10 cellular contexts compared by ENCODE assay signal in the genomic region with DNA sequence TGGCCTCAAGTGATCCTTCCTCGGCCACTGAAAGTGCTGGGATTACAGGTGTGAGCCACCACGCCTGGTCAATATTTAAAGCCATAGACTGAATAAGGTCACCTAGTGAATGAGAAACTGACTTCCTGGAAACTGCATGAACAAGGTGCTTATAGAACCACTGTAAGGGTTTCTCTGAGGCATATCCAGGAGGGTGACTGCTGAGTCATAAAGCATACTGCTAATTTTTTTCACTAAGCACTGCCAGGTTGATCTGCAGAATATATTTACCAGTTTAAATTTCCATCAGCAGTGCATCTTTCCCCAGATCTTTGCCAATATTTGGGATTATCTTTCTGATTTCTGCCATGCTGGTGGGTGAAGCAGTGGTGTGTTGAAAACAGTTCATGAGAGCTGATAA. TPM values are rescaled to one million over a fixed set of nuclear protein-coding genes. Genes with fewer than 3 reads are reported as not detected.
DNase-seq lines count a peak whose midpoint lies in the region; ATAC-seq and TF ChIP-seq lines count a peak whose summit lies in the region.
"Had no signal": no experiment of that assay in that cellular context is flagged by ENCODE, and none has a peak within 500 bp of the region (broad histone marks: within the 10 kb centered on the region; RNA-seq: fewer than 3 reads in every experiment).

No MANE protein-coding gene starts in this region.

- peak overlapping the region; percentile 10 for H3K27ac ChIP-seq in hepatocyte
- H3K27ac ChIP-seq: SJSA1 had no signal

- H3K4me2 ChIP-seq in hepatocyte: no peak overlapping the region

- peaks cover 10% of the 10 kb centered on the region for H3K4me1 ChIP-seq in hepatocyte (ENCODE audit: insufficient read depth)

- no peaks in the 10 kb centered on the region for H3K79me2 ChIP-seq in hepatocyte

- TF ChIP-seq CTCF in hepatocyte (IDR thresholded peaks at IDR 0.05; ENCODE audit: poor library complexity): no peak

- ATAC-seq in GM18519 (IDR thresholded peaks at IDR 0.05; ENCODE audit: low FRiP score, unreplicated experiment): peak; percentile 33
- ATAC-seq in GM21576 (IDR thresholded peaks at IDR 0.05; ENCODE audit: unreplicated experiment): peak; percentile 49
- ATAC-seq in HG03575 (IDR thresholded peaks at IDR 0.05; ENCODE audit: extremely low read depth, insufficient number of reproducible peaks, low FRiP score, unreplicated experiment): peak; percentile 47
- no peak for ATAC-seq in GM21528 (IDR thresholded peaks at IDR 0.05; ENCODE audit: low FRiP score, unreplicated experiment)

- DNase-seq in hepatocyte (ENCODE audit: low spot score) (peak; percentile 23), COR-L47 (lab: John Stamatoyannopoulos, UW) (no peak), inferior parietal cortex (ENCODE audit: extremely low spot score) (no peak)
- DNase-seq: midbrain, NCI-H1105 had no signal

- H3K36me3 ChIP-seq in hepatocyte (replicated peaks; ENCODE audit: insufficient read depth, low read depth): no peaks in the 10 kb centered on the region
- H3K36me3 ChIP-seq: SJSA1 had no signal

- H3K27me3 ChIP-seq in hepatocyte: no peaks in the 10 kb centered on the region
- H3K27me3 ChIP-seq: SJSA1 had no signal

- no peak overlapping the region for H3K4me3 ChIP-seq in hepatocyte
- H3K4me3 ChIP-seq: SJSA1 had no signal

- no peaks in the 10 kb centered on the region for H3K9me3 ChIP-seq in hepatocyte (ENCODE audit: low read depth)
- H3K9me3 ChIP-seq: SJSA1 had no signal

- no peaks in the 10 kb centered on the region for H3K9me2 ChIP-seq in hepatocyte (replicated peaks; ENCODE audit: insufficient read depth)

- WGBS in hepatocyte (ENCODE audit: low lambda C conversion rate, missing lambda C conversion rate): 81% methylated on average over 2 of the region's 2 CpGs

- H2AFZ ChIP-seq in hepatocyte: no peak overlapping the region

- no peaks in the 10 kb centered on the region for H4K20me1 ChIP-seq in hepatocyte (ENCODE audit: insufficient read depth, poor library complexity, severe bottlenecking)

RNA-seq across cellular contexts. Expression of gene CLIP4, which starts 4.3 kb away (rescaled TPM):
- 31.2 and 35.6 TPM in 2 replicates for total RNA-seq in hepatocyte
- polyA plus RNA-seq in hepatocyte: 15.9 and 17.3 TPM in 2 replicates

RNA-seq across cellular contexts. Expression of gene PCARE, which starts 36.6 kb away (rescaled TPM):
- 0.04 and 2.2 TPM in 2 replicates for total RNA-seq in hepatocyte
- polyA plus RNA-seq in hepatocyte: 0.04 TPM in 1 of 2 replicates, not detected in the other
- total RNA-seq: SJSA1 had no signal
